In the genomic region with DNA sequence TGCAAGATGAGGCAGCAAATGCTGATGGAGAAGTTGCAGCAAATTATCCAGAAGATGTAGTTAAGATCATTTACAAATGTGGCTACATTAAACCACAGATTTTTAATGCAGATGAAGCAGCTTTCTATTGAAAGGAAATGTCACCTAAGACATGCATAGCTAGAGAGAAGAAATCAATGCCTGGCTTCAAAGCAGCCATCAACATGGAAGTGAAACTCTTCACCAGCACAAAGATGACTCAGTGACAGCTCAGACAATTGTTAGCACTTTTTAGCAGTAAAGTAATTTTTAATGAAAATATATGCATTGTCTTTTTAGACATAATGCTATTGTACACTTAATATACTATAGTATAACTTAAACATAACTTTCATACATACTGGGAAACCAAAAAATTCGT, we compare ENCODE assay signal across 15 cellular contexts.
DNase-seq lines count a peak whose midpoint lies in the region; ATAC-seq lines count a peak whose summit lies in the region.
"Had no signal": no experiment of that assay in that cellular context is flagged by ENCODE, and none has a peak within 500 bp of the region (broad histone marks: within the 10 kb centered on the region; RNA-seq: fewer than 3 reads in every experiment).

No MANE protein-coding gene starts in this region.

- H3K36me3 Mint-ChIP-seq in activated naive CD8-positive, alpha-beta T cell treated with anti-CD3 and anti-CD28 coated beads, Interleukin-2, amount 50 U/mL, for 24 hours (ENCODE audit: low read depth), result no peaks in the 10 kb centered on the region
- no peaks in the 10 kb centered on the region for H3K36me3 Mint-ChIP-seq in activated naive CD8-positive, alpha-beta T cell treated with anti-CD3 and anti-CD28 coated beads for 36 hours
- H3K36me3 Mint-ChIP-seq: activated naive CD4-positive, alpha-beta T cell treated with anti-CD3 and anti-CD28 coated beads, Interleukin-2, amount 10 ng/mL, durations not matched to agents 7 days and 5 days; naive B cell had no signal

- no peaks in the 10 kb centered on the region for H3K9me3 Mint-ChIP-seq in activated naive CD8-positive, alpha-beta T cell treated with anti-CD3 and anti-CD28 coated beads, Interleukin-2, amount 50 U/mL, for 24 hours
- no peaks in the 10 kb centered on the region for H3K9me3 Mint-ChIP-seq in activated naive CD8-positive, alpha-beta T cell treated with anti-CD3 and anti-CD28 coated beads for 36 hours
- H3K9me3 Mint-ChIP-seq: activated naive CD4-positive, alpha-beta T cell treated with anti-CD3 and anti-CD28 coated beads, Interleukin-2, amount 10 ng/mL, durations not matched to agents 7 days and 5 days; H9; naive B cell had no signal

- DNase-seq in activated naive CD8-positive, alpha-beta T cell treated with anti-CD3 and anti-CD28 coated beads, Interleukin-2, amount 50 U/mL, for 24 hours, result no peak
- no peak for DNase-seq in activated naive CD8-positive, alpha-beta T cell treated with anti-CD3 and anti-CD28 coated beads for 36 hours
- no peak for DNase-seq in stimulated activated CD4-positive, alpha-beta T cell treated with anti-CD3 and anti-CD28 coated beads, Interleukin-1b, Interleukin-23, amount 100 ng/mL, for 48 hours
- DNase-seq in SHP77 (lab: John Stamatoyannopoulos, UW) (no peak), SK-N-DZ (ENCODE audit: low spot score) (no peak), NCI-H1436 treated with DMSO at 0.1 percent for 48 hours (lab: John Stamatoyannopoulos, UW) (no peak)
- DNase-seq: activated CD4-positive, CD25-positive, alpha-beta regulatory T cell; activated naive CD4-positive, alpha-beta T cell treated with anti-CD3 and anti-CD28 coated beads, Interleukin-2, amount 10 ng/mL, durations not matched to agents 7 days and 5 days; H9; Kasumi-1; naive B cell; NCI-H526; SJCRH30 had no signal

- H3K27ac Mint-ChIP-seq in activated naive CD8-positive, alpha-beta T cell treated with anti-CD3 and anti-CD28 coated beads, Interleukin-2, amount 50 U/mL, for 24 hours, result no peak overlapping the region
- no peak overlapping the region for H3K27ac Mint-ChIP-seq in activated naive CD8-positive, alpha-beta T cell treated with anti-CD3 and anti-CD28 coated beads for 36 hours
- H3K27ac Mint-ChIP-seq: activated naive CD4-positive, alpha-beta T cell treated with anti-CD3 and anti-CD28 coated beads, Interleukin-2, amount 10 ng/mL, durations not matched to agents 7 days and 5 days; H9; naive B cell had no signal

- peak; percentile 61 for ATAC-seq in activated naive CD8-positive, alpha-beta T cell treated with anti-CD3 and anti-CD28 coated beads, Interleukin-2, amount 50 U/mL, for 24 hours
- ATAC-seq in GM21737 (IDR thresholded peaks at IDR 0.05; ENCODE audit: unreplicated experiment) (peak; percentile 84), HG03139 (IDR thresholded peaks at IDR 0.05; ENCODE audit: unreplicated experiment) (peak; percentile 89)

- no peak overlapping the region for H3K4me3 Mint-ChIP-seq in activated naive CD8-positive, alpha-beta T cell treated with anti-CD3 and anti-CD28 coated beads, Interleukin-2, amount 50 U/mL, for 24 hours
- no peak overlapping the region for H3K4me3 Mint-ChIP-seq in activated naive CD8-positive, alpha-beta T cell treated with anti-CD3 and anti-CD28 coated beads for 36 hours
- H3K4me3 Mint-ChIP-seq: activated naive CD4-positive, alpha-beta T cell treated with anti-CD3 and anti-CD28 coated beads, Interleukin-2, amount 10 ng/mL, durations not matched to agents 7 days and 5 days; H9; naive B cell had no signal

- peaks cover 6% of the 10 kb centered on the region for H3K27me3 Mint-ChIP-seq in activated naive CD8-positive, alpha-beta T cell treated with anti-CD3 and anti-CD28 coated beads, Interleukin-2, amount 50 U/mL, for 24 hours
- peaks cover 24% of the 10 kb centered on the region for H3K27me3 Mint-ChIP-seq in activated naive CD8-positive, alpha-beta T cell treated with anti-CD3 and anti-CD28 coated beads for 36 hours
- H3K27me3 Mint-ChIP-seq: activated naive CD4-positive, alpha-beta T cell treated with anti-CD3 and anti-CD28 coated beads, Interleukin-2, amount 10 ng/mL, durations not matched to agents 7 days and 5 days had no signal

- peaks cover 7% of the 10 kb centered on the region for H3K4me1 Mint-ChIP-seq in activated naive CD8-positive, alpha-beta T cell treated with anti-CD3 and anti-CD28 coated beads, Interleukin-2, amount 50 U/mL, for 24 hours
- H3K4me1 Mint-ChIP-seq in activated naive CD8-positive, alpha-beta T cell treated with anti-CD3 and anti-CD28 coated beads for 36 hours, result peaks cover 10% of the 10 kb centered on the region
- H3K4me1 Mint-ChIP-seq: activated naive CD4-positive, alpha-beta T cell treated with anti-CD3 and anti-CD28 coated beads, Interleukin-2, amount 10 ng/mL, durations not matched to agents 7 days and 5 days; naive B cell had no signal
